ENCODE assay signal across 6 cellular contexts in genomic region chr7:130764569-130764968, GRCh38. TPM values are rescaled to one million over a fixed set of nuclear protein-coding genes. Genes with fewer than 3 reads are reported as not detected.
"Had no signal": no experiment of that assay in that cellular context is flagged by ENCODE, and none has a peak within 500 bp of the region (broad histone marks: within the 10 kb centered on the region; RNA-seq: fewer than 3 reads in every experiment).

No MANE protein-coding gene starts in this region.

RNA-seq across cellular contexts. Expression of gene KLF14, which starts 30.6 kb away (rescaled TPM):
- total RNA-seq: temporal lobe, thoracic aorta, thyroid gland, upper lobe of right lung, vagina had no signal
- polyA plus RNA-seq: stomach had no signal
